ENCODE assay signal across 20 cellular contexts in the genomic region with DNA sequence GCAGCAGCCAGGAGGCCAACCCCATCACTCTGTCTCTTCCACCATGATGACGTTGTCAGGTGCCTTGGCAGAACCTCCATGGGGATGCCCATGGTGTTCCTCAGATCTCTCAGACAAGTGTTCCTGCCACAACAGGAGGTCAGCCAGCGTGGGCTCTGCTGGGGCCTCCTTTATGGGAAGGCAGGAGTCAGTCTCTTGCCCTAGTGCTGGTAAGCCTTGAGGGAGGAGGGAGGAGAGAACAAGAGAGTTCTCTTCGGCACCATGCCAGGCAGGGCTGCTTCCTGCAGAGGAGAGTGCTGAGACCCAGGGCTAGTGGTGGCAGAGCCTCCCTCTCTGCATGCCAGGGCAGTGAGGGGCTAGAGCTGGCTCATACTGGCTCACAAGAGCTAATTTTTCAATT.
DNase-seq lines count a peak whose midpoint lies in the region; ATAC-seq and TF ChIP-seq lines count a peak whose summit lies in the region.
"Had no signal": no experiment of that assay in that cellular context is flagged by ENCODE, and none has a peak within 500 bp of the region (broad histone marks: within the 10 kb centered on the region; RNA-seq: fewer than 3 reads in every experiment).

No MANE protein-coding gene starts in this region.

- H3K27ac ChIP-seq in HEK293 (ENCODE audit: extremely low read depth, low read depth, low read length) (no peak overlapping the region), angular gyrus (ENCODE audit: low read depth, low read length) (peak overlapping the region; percentile 38), substantia nigra (ENCODE audit: low read depth, low read length, poor library complexity, severe bottlenecking) (peak overlapping the region; percentile 100)
- H3K27ac ChIP-seq: A549 had no signal

- H3K9me3 ChIP-seq in HEK293 (ENCODE audit: control insufficient read depth, insufficient read depth, low read depth, low read length), result no peaks in the 10 kb centered on the region
- H3K9me3 ChIP-seq: A549, BE2C, HAP-1 had no signal

- TF ChIP-seq CTCF in HEK293 (tag by site-specific recombination; IDR thresholded peaks at IDR 0.05), result no peak

- no peaks in the 10 kb centered on the region for H3K9me3 Mint-ChIP-seq in effector memory CD8-positive, alpha-beta T cell
- H3K9me3 Mint-ChIP-seq: GM23338 had no signal

- H3K27me3 Mint-ChIP-seq in effector memory CD8-positive, alpha-beta T cell, result no peaks in the 10 kb centered on the region

- ATAC-seq in effector memory CD8-positive, alpha-beta T cell (replicated peaks), result no peak
- no peak for ATAC-seq in GM18873 (IDR thresholded peaks at IDR 0.05; ENCODE audit: low FRiP score, unreplicated experiment)
- no peak for ATAC-seq in HG03139 (IDR thresholded peaks at IDR 0.05; ENCODE audit: unreplicated experiment)
- ATAC-seq: A549, GM23338 had no signal

- H3K4me1 ChIP-seq in HEK293 (ENCODE audit: control insufficient read depth, insufficient read depth, low read length), result no peaks in the 10 kb centered on the region
- H3K4me1 ChIP-seq: A549, BE2C, HAP-1 had no signal

- POLR2A ChIA-PET in HEK293 (lab: Yijun Ruan, JAX), result no interaction called here

- CTCF ChIA-PET in HEK293 (lab: Yijun Ruan, JAX), result no interaction called here

- DNase-seq in effector memory CD8-positive, alpha-beta T cell, result no peak
- DNase-seq in substantia nigra (lab: John Stamatoyannopoulos, UW) (peak in 22 of 49 donors; percentile 16 to 85 (median 36)), germinal center (ENCODE audit: low spot score) (no peak), SIG-M5 (lab: John Stamatoyannopoulos, UW) (no peak)
- DNase-seq: BE2C, COR-L47, DND-41, IMR-90, NCI-H1105 treated with DMSO at 0.1 percent for 48 hours, NCI-H2029 treated with DMSO at 0.1 percent for 48 hours, NCI-H226, NCI-H510A treated with DMSO at 0.1 percent for 48 hours, Right ventricle myocardium superior had no signal

- no peak overlapping the region for H3K4me3 ChIP-seq in HEK293 (ENCODE audit: low read depth, low read length)
- H3K4me3 ChIP-seq: A549, GM23338, HAP-1 had no signal

- H3K4me1 Mint-ChIP-seq in effector memory CD8-positive, alpha-beta T cell (ENCODE audit: low read depth in 2 of 2), result no peaks in the 10 kb centered on the region
- H3K4me1 Mint-ChIP-seq: GM23338 had no signal

- H3K36me3 ChIP-seq in HEK293 (ENCODE audit: control insufficient read depth in 2 of 2, insufficient read depth in 1 of 2, low read length in 2 of 2), result peaks cover 0 to 77% of the 10 kb centered on the region in 2 experiments; a peak in 1 of 3 replicates
- H3K36me3 ChIP-seq: BE2C, HAP-1 had no signal

- H3K36me3 Mint-ChIP-seq in effector memory CD8-positive, alpha-beta T cell (ENCODE audit: insufficient read depth), result no peaks in the 10 kb centered on the region

- peak overlapping the region; percentile 35 to 65 for H3K27ac Mint-ChIP-seq in effector memory CD8-positive, alpha-beta T cell
- H3K27ac Mint-ChIP-seq: GM23338 had no signal

- H3K4me3 Mint-ChIP-seq in effector memory CD8-positive, alpha-beta T cell, result no peak overlapping the region
- H3K4me3 Mint-ChIP-seq: GM23338 had no signal

TF ChIP-seq in HEK293, 187 proteins besides CTCF, POLR2A, EP300 and RAD21:
- TF ChIP-seq ZNF548 (tag by site-specific recombination; IDR thresholded peaks at IDR 0.05) (no peak), ZIC2 (tag by site-specific recombination; IDR thresholded peaks at IDR 0.05) (peak; percentile 100), GLIS1 (tag by site-specific recombination; IDR thresholded peaks at IDR 0.05) (peak; percentile 2; the same call in 1 of the 2 replicates)
